9 cellular contexts compared by ENCODE assay signal in the genomic region with DNA sequence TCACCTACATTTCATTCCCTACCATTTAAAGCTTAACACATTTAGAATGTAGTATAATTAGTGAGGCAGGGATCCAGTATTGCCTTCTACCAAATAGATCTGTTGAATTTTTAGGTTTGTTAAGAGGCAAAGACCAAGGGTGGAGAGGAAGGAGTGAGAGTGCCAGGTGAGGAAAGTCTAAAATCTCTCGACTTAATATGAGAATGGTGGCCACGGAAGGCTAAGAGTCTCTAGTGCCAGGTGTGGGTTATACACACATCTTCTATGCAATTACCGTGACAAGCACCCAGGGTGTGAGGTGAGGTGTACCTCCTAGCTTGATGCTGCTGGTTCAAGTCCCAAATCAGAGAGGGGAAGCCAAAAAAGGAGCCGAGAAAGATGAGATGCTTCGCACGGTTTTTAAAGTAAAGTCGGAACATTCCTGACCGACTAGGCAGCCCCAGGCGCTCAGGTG. TPM values are rescaled to one million over a fixed set of nuclear protein-coding genes. Genes with fewer than 3 reads are reported as not detected.
DNase-seq lines count a peak whose midpoint lies in the region; ATAC-seq, FAIRE-seq and TF ChIP-seq lines count a peak whose summit lies in the region.
"Had no signal": no experiment of that assay in that cellular context is flagged by ENCODE, and none has a peak within 500 bp of the region (broad histone marks: within the 10 kb centered on the region; RNA-seq: fewer than 3 reads in every experiment).

No MANE protein-coding gene starts in this region.

- H3K4me3 ChIP-seq in MG63 (peak overlapping the region; percentile 58), bronchial epithelial cell (ENCODE audit: low read depth, low read length) (peak overlapping the region; percentile 65), muscle layer of colon (ENCODE audit: low read depth in 1 of 2, low read length in 2 of 2) (peak overlapping the region; percentile 12 to 92)

- peak overlapping the region; percentile 42 for H3K9ac ChIP-seq in muscle layer of colon (ENCODE audit: low read length)

- H3K27me3 ChIP-seq in MG63 = no peaks in the 10 kb centered on the region
- no peaks in the 10 kb centered on the region for H3K27me3 ChIP-seq in bronchial epithelial cell (ENCODE audit: control insufficient read depth, insufficient read depth, low read length)
- H3K27me3 ChIP-seq in muscle layer of colon (ENCODE audit: control insufficient read depth in 1 of 2, insufficient read depth in 2 of 2, low read length in 2 of 2) = no peaks in the 10 kb centered on the region

- H3K36me3 ChIP-seq in MG63 (no peaks in the 10 kb centered on the region), bronchial epithelial cell (ENCODE audit: control insufficient read depth, insufficient read depth, low read length) (no peaks in the 10 kb centered on the region), muscle layer of colon (ENCODE audit: insufficient read depth, low read length) (no peaks in the 10 kb centered on the region)

- FAIRE-seq in GM12892 (lab: Jason Lieb, UNC) = peak; percentile 42
- FAIRE-seq in bronchial epithelial cell (lab: Jason Lieb, UNC) = no peak
- FAIRE-seq: TTC549 had no signal

- no peak for TF ChIP-seq CTCF in bronchial epithelial cell (IDR thresholded peaks at IDR 0.05; ENCODE audit: insufficient read depth, low read length, severe bottlenecking)

- H3K27ac ChIP-seq in muscle layer of colon (ENCODE audit: low read depth, low read length) = no peak overlapping the region

- no peak for TF ChIP-seq POLR2A in GM12892 (IDR thresholded peaks at IDR 0.05; ENCODE audit: low read depth, low read length)

- DNase-seq in GM12892 (ENCODE audit: insufficient read length) = no peak
- DNase-seq in MG63 = no peak
- DNase-seq in bronchial epithelial cell (ENCODE audit: low read depth) = peak; percentile 3
- no peak for DNase-seq in EL
- no peak for DNase-seq in NCI-H1092 treated with DMSO at 0.1 percent for 48 hours (lab: John Stamatoyannopoulos, UW)
- DNase-seq in GM19240 (ENCODE audit: insufficient read length, low spot score) = no peak

- ATAC-seq in GM21717 (IDR thresholded peaks at IDR 0.05; ENCODE audit: unreplicated experiment) = peak; percentile 8

- H3K9me3 ChIP-seq in MG63 (no peaks in the 10 kb centered on the region), muscle layer of colon (ENCODE audit: low read length) (no peaks in the 10 kb centered on the region)

- peaks cover 5% of the 10 kb centered on the region for H3K4me1 ChIP-seq in muscle layer of colon (ENCODE audit: insufficient read depth, low read length)

RNA-seq across cellular contexts. Expression of a gene that starts 0.4 kb away (rescaled TPM):
- polyA plus RNA-seq in GM12892 (2012; ENCODE audit: missing spikeins) = 0.15 TPM
- total RNA-seq in MG63 (2014; rRNA removed; shearing (Covaris generic); ENCODE audit: low replicate concordance) = not detected in 2 replicates
- total RNA-seq in bronchial epithelial cell = 0.13 TPM in 1 of 2 replicates, not detected in the other

RNA-seq across cellular contexts. Expression of a gene that starts 23.7 kb away (rescaled TPM):
- 71.0 TPM for polyA plus RNA-seq in GM12892 (2012; ENCODE audit: missing spikeins)
- total RNA-seq in MG63 (2014; rRNA removed; shearing (Covaris generic); ENCODE audit: low replicate concordance) = 15.9 and 36.5 TPM in 2 replicates
- 27.9 and 42.0 TPM in 2 replicates for total RNA-seq in bronchial epithelial cell
